Comparison of ENCODE assay signal across 10 cellular contexts in genomic region chr3:59502806-59503205, GRCh38.
DNase-seq lines count a peak whose midpoint lies in the region; ATAC-seq lines count a peak whose summit lies in the region.
"Had no signal": no experiment of that assay in that cellular context is flagged by ENCODE, and none has a peak within 500 bp of the region (broad histone marks: within the 10 kb centered on the region; RNA-seq: fewer than 3 reads in every experiment).

No MANE protein-coding gene starts in this region.

- H3K27me3 ChIP-seq in CD4-positive, CD25-positive, alpha-beta regulatory T cell (ENCODE audit: control insufficient read depth, insufficient read depth, low read length) = no peaks in the 10 kb centered on the region

- peak in 1 of 3 donors; percentile 40 for DNase-seq in CD4-positive, CD25-positive, alpha-beta regulatory T cell
- DNase-seq in M059J (ENCODE audit: low read depth) (peak; percentile 89), amniotic stem cell (lab: John Stamatoyannopoulos, UW) (peak; percentile 78), renal cortical epithelial cell (ENCODE audit: low read depth) (peak; percentile 72), NCI-H1436 treated with DMSO at 0.1 percent for 48 hours (lab: John Stamatoyannopoulos, UW) (no peak), NOMO-1 treated with DMSO at 0.1 percent for 48 hours (lab: John Stamatoyannopoulos, UW; ENCODE audit: unreplicated experiment) (no peak)
- DNase-seq: activated naive CD8-positive, alpha-beta T cell treated with anti-CD3 and anti-CD28 coated beads, Interleukin-2, amount 10 ng/mL, durations not matched to agents 7 days and 5 days; NCI-H2029 treated with DMSO at 0.1 percent for 48 hours had no signal

- peak overlapping the region in 2 of 3 donors; percentile 3 to 31 for H3K27ac Mint-ChIP-seq in CD4-positive, CD25-positive, alpha-beta regulatory T cell
- H3K27ac Mint-ChIP-seq: activated naive CD8-positive, alpha-beta T cell treated with anti-CD3 and anti-CD28 coated beads, Interleukin-2, amount 10 ng/mL, durations not matched to agents 7 days and 5 days had no signal

- no peaks in the 10 kb centered on the region for H3K4me1 ChIP-seq in CD4-positive, CD25-positive, alpha-beta regulatory T cell (ENCODE audit: control insufficient read depth, insufficient read depth, low read length, poor library complexity, severe bottlenecking)

- H3K4me3 ChIP-seq in CD4-positive, CD25-positive, alpha-beta regulatory T cell (ENCODE audit: low read depth, low read length) = no peak overlapping the region

- peak overlapping the region in 1 of 4 donors; percentile 73 for H3K4me3 Mint-ChIP-seq in CD4-positive, CD25-positive, alpha-beta regulatory T cell
- H3K4me3 Mint-ChIP-seq: activated naive CD8-positive, alpha-beta T cell treated with anti-CD3 and anti-CD28 coated beads, Interleukin-2, amount 10 ng/mL, durations not matched to agents 7 days and 5 days had no signal

- H3K4me1 Mint-ChIP-seq in CD4-positive, CD25-positive, alpha-beta regulatory T cell = peaks cover 0 to 5% (median 1%) of the 10 kb centered on the region in 4 donors
- H3K4me1 Mint-ChIP-seq: activated naive CD8-positive, alpha-beta T cell treated with anti-CD3 and anti-CD28 coated beads, Interleukin-2, amount 10 ng/mL, durations not matched to agents 7 days and 5 days had no signal

- ATAC-seq in CD4-positive, CD25-positive, alpha-beta regulatory T cell (ENCODE audit: low read depth in 2 of 2) = peak; percentile 62 to 72
- ATAC-seq in GM21390 (IDR thresholded peaks at IDR 0.05; ENCODE audit: unreplicated experiment) = no peak
- no peak for ATAC-seq in GM19467 (IDR thresholded peaks at IDR 0.05; ENCODE audit: unreplicated experiment)

- no peaks in the 10 kb centered on the region for H3K36me3 Mint-ChIP-seq in CD4-positive, CD25-positive, alpha-beta regulatory T cell
- H3K36me3 Mint-ChIP-seq: activated naive CD8-positive, alpha-beta T cell treated with anti-CD3 and anti-CD28 coated beads, Interleukin-2, amount 10 ng/mL, durations not matched to agents 7 days and 5 days had no signal

- H3K36me3 ChIP-seq in CD4-positive, CD25-positive, alpha-beta regulatory T cell (ENCODE audit: control insufficient read depth, insufficient read depth, low read length) = no peaks in the 10 kb centered on the region

- H3K27ac ChIP-seq in CD4-positive, CD25-positive, alpha-beta regulatory T cell (ENCODE audit: insufficient read depth, low read length, poor library complexity, severe bottlenecking) = no peak overlapping the region

- H3K9me3 ChIP-seq in CD4-positive, CD25-positive, alpha-beta regulatory T cell (ENCODE audit: control insufficient read depth in 2 of 2, low read length in 2 of 2) = no peaks in the 10 kb centered on the region

- no peaks in the 10 kb centered on the region for H3K27me3 Mint-ChIP-seq in CD4-positive, CD25-positive, alpha-beta regulatory T cell
- H3K27me3 Mint-ChIP-seq: activated naive CD8-positive, alpha-beta T cell treated with anti-CD3 and anti-CD28 coated beads, Interleukin-2, amount 10 ng/mL, durations not matched to agents 7 days and 5 days had no signal

- H3K9me3 Mint-ChIP-seq in CD4-positive, CD25-positive, alpha-beta regulatory T cell = peaks cover 0 to 7% (median 0%) of the 10 kb centered on the region in 7 donors

Comparison
In these comparisons a context has a peak if more than half of its experiments do, and no peak if none do; other contexts are left out.
1. ATAC-seq: peak in CD4-positive, CD25-positive, alpha-beta regulatory T cell (2 of 2); none in GM21390 (single experiment) and GM19467 (single experiment).
2. DNase-seq: peak in M059J (single experiment), amniotic stem cell (single experiment) and renal cortical epithelial cell (single experiment); none in NCI-H1436 treated with DMSO at 0.1 percent for 48 hours (single experiment) and NOMO-1 treated with DMSO at 0.1 percent for 48 hours (single experiment).